ENCODE assay signal across 8 cellular contexts in the genomic region with DNA sequence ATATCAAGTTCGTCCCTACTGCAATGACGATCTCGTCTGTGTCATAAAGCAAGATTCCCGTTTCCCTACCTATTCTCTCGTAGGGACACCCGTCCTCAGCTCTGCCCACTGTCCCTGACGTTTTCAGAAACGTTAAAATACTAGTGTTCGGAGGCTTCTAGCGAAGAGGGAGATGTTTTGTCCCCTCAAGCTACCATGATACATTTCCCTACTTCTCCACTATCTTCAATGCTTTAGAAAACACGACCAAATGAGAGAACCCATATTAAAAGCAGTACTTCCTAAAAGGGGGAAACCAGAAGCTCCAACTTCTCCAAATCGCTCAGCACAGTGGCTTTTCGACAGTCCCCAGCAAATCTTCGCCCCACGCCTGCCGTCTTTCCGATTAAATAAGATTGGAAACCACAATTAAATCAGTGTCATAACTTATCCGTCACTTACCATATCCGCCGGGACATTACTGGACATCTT. TPM values are rescaled to one million over a fixed set of nuclear protein-coding genes. Genes with fewer than 3 reads are reported as not detected.
A peak's percentile ranks its signal among the peaks of the same experiment; 100 is the strongest.
DNase-seq lines count a peak whose midpoint lies in the region; ATAC-seq and TF ChIP-seq lines count a peak whose summit lies in the region.

No MANE protein-coding gene starts in this region.

- H3K4me3 ChIP-seq in A673 (ENCODE audit: low read depth, low read length, poor library complexity, severe bottlenecking), result peak overlapping the region; percentile 74
- H3K4me3 ChIP-seq in smooth muscle cell, result peak overlapping the region; percentile 95

- peak overlapping the region; percentile 95 for H3K4me2 ChIP-seq in smooth muscle cell

- H3K79me2 ChIP-seq in smooth muscle cell (ENCODE audit: low read depth), result peaks cover 59% of the 10 kb centered on the region

- H3F3A ChIP-seq in smooth muscle cell (ENCODE audit: low read depth), result peaks cover 7% of the 10 kb centered on the region

- in situ Hi-C loops in GM13976 (cut with MboI; ENCODE audit: low sequenced_read_pairs, unreplicated experiment), result no loop called here

- no peaks in the 10 kb centered on the region for H3K27me3 ChIP-seq in A673 (replicated peaks; ENCODE audit: insufficient read depth, low read depth, low read length, poor library complexity)
- H3K27me3 ChIP-seq in smooth muscle cell (ENCODE audit: low read depth), result no peaks in the 10 kb centered on the region

- H3K9ac ChIP-seq in smooth muscle cell (ENCODE audit: low read depth), result peak overlapping the region; percentile 99

- BruUV-seq in A673 (replicated peaks; lab: Mats Ljungman, UMichigan), result TSS peak; percentile 40

- peaks cover 53% of the 10 kb centered on the region for H4K20me1 ChIP-seq in smooth muscle cell (ENCODE audit: low read depth)

- H3K27ac ChIP-seq in A673 (ENCODE audit: low read depth, low read length, poor library complexity, severe bottlenecking) (peak overlapping the region; percentile 90), smooth muscle cell (ENCODE audit: low read depth) (peak overlapping the region; percentile 99)

- DNase-seq in A673 (ENCODE audit: low spot score) (peak; percentile 59), GM13976 (ENCODE audit: low spot score) (peak; percentile 21), RKO (ENCODE audit: low spot score) (peak; percentile 75), astrocyte of the hippocampus (ENCODE audit: low read depth, low spot score) (peak; percentile 49), inferior parietal cortex (ENCODE audit: extremely low spot score) (peak; percentile 65), smooth muscle cell (lab: John Stamatoyannopoulos, UW; ENCODE audit: unreplicated experiment) (no peak)

- TF ChIP-seq CTCF in A673 (conservative IDR thresholded peaks at IDR 0.05; ENCODE audit: low read depth, low read length), result no peak
- no peak for TF ChIP-seq CTCF in GM13976 (IDR thresholded peaks at IDR 0.05; ENCODE audit: borderline replicate concordance, control extremely low read depth, extremely low read depth, insufficient read depth, missing control alignments)
- no peak for TF ChIP-seq CTCF in smooth muscle cell (IDR thresholded peaks at IDR 0.05; ENCODE audit: borderline replicate concordance, insufficient read depth, poor library complexity, severe bottlenecking)

- CTCF ChIA-PET in A673 (lab: Charles Lee), result no interaction called here

- H2AFZ ChIP-seq in smooth muscle cell (ENCODE audit: low read depth), result no peak overlapping the region

- H3K36me3 ChIP-seq in A673 (ENCODE audit: insufficient read depth, low read length, poor library complexity, severe bottlenecking) (no peaks in the 10 kb centered on the region), smooth muscle cell (ENCODE audit: low read depth) (no peaks in the 10 kb centered on the region)

- peaks cover 18% of the 10 kb centered on the region for H3K4me1 ChIP-seq in A673 (ENCODE audit: insufficient read depth, low read length, poor library complexity, severe bottlenecking)
- H3K4me1 ChIP-seq in smooth muscle cell (ENCODE audit: low read depth), result peaks cover 33% of the 10 kb centered on the region

- ATAC-seq in HG03045 (IDR thresholded peaks at IDR 0.05; ENCODE audit: unreplicated experiment) (no peak), HG02870 (IDR thresholded peaks at IDR 0.05; ENCODE audit: unreplicated experiment) (no peak)

- 1% methylated on average over 20 of the region's 20 CpGs for WGBS in smooth muscle cell (ENCODE audit: low lambda C conversion rate)

- intact Hi-C loops in A673 (cut with micrococcal nuclease; ENCODE audit: unreplicated experiment), result loop anchor here (10.0 kb wide), 1 partner anchor 344 kb away; no protein-coding TSS in a partner anchor

- POLR2A ChIA-PET in A673 (lab: Charles Lee; ENCODE audit: low non-redundant PET), result no interaction called here

- H3K9me3 ChIP-seq in A673 (ENCODE audit: low read depth, low read length, poor library complexity, severe bottlenecking) (no peaks in the 10 kb centered on the region), smooth muscle cell (replicated peaks; ENCODE audit: low read depth) (no peaks in the 10 kb centered on the region)

RNA-seq across cellular contexts. Expression of a gene that starts 1.3 kb away (rescaled TPM):
- total RNA-seq in A673 (2021) (12.0 and 13.0 TPM in 2 replicates), smooth muscle cell (46.6 and 59.2 TPM in 2 replicates)
- 25.2 and 32.0 TPM in 2 replicates for polyA plus RNA-seq in smooth muscle cell
